Comparison of ENCODE assay signal across 1 cellular context in genomic region chr11:59076876-59077571, GRCh38.
TF ChIP-seq lines count a peak whose summit lies in the region.

No MANE protein-coding gene starts in this region.

TF ChIP-seq in HepG2, 621 proteins besides CTCF, POLR2A, EP300 and RAD21 (continued from another document):
- TF ChIP-seq ZSCAN5A (CRISPR knock-in tag; IDR thresholded peaks at IDR 0.05; ENCODE audit: borderline replicate concordance) (no peak), NFRKB (IDR thresholded peaks at IDR 0.05) (no peak)
